Comparison of ENCODE assay signal across 10 cellular contexts in the genomic region with DNA sequence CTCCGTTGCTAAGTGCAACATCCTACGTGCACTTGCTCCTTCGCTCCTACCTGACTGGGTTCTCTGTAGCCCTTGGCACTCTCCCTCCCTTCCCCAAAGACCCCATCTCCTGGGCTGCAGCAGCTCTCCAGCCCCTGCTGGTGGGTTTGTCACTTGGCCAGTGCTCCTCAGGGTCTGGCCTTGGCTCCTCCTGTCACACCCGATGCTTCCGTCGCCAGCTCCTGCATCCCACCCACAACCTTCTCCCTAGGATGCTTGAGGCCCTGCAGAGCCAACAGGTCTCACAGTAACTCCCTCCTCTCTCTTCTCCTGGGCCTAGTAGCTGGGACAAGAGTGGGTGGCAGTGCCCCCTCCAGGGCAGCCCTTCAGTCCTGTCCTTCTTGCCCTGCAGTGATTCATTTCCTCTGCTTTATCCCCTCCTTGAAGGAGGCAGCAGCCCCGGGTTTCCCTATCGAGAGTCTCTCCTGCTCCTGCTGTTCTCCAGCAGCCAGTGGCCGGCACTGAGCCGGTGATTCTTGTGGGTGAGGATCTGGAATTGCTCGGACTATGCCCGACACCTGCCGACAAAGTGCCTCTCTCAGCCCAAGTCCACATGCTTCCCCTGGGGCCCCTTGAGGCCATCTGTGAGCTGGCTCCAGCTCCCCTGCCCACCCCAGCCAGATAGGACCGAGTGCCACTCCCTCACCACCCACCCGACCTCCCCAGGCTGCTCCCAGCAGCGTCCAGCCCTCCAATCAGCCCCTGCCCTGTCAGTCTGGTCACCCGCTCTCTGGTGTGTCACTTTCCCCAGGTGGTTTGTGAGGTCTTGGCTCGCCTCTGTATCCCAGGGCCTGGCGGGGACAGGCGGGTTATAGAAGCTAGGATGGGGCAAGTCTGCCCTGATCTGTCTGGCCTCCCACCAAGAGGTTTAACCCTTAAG. TPM values are rescaled to one million over a fixed set of nuclear protein-coding genes. Genes with fewer than 3 reads are reported as not detected.
DNase-seq lines count a peak whose midpoint lies in the region; ATAC-seq and TF ChIP-seq lines count a peak whose summit lies in the region.
"Had no signal": no experiment of that assay in that cellular context is flagged by ENCODE, and none has a peak within 500 bp of the region (broad histone marks: within the 10 kb centered on the region; RNA-seq: fewer than 3 reads in every experiment).

No MANE protein-coding gene starts in this region.

- no peak for ATAC-seq in HG02571 (IDR thresholded peaks at IDR 0.05; ENCODE audit: unreplicated experiment)

- H3K4me2 ChIP-seq in skeletal muscle satellite cell (ENCODE audit: low read length), result peak overlapping the region; percentile 50

- H3K9me3 ChIP-seq in skeletal muscle satellite cell (replicated peaks; ENCODE audit: low read length), result no peaks in the 10 kb centered on the region

- POLR2A ChIA-PET in activated CD4-positive, alpha-beta T cell treated with anti-CD3 and anti-CD28 coated beads, Interleukin-2, amount 10 ng/mL, durations not matched to agents 7 days and 5 days (lab: Charles Lee), result no interaction called here

- H3K27me3 ChIP-seq in skeletal muscle satellite cell (ENCODE audit: control insufficient read depth, insufficient read depth, low read length), result no peaks in the 10 kb centered on the region

- H3K27ac Mint-ChIP-seq in activated CD4-positive, alpha-beta T cell treated with anti-CD3 and anti-CD28 coated beads, Interleukin-2, amount 10 ng/mL, durations not matched to agents 7 days and 5 days, result peak overlapping the region; percentile 68
- H3K27ac Mint-ChIP-seq in activated CD4-positive, alpha-beta T cell treated with anti-CD3 and anti-CD28 coated beads, Interleukin-2, amount 10 ng/mL, durations not matched to agents 24 days and 14 days, result no peak overlapping the region

- H3K4me1 ChIP-seq in skeletal muscle satellite cell (ENCODE audit: control insufficient read depth, insufficient read depth, low read length), result peaks cover 49% of the 10 kb centered on the region

- no peak overlapping the region for H3K4me3 Mint-ChIP-seq in activated CD4-positive, alpha-beta T cell treated with anti-CD3 and anti-CD28 coated beads, Interleukin-2, amount 10 ng/mL, durations not matched to agents 7 days and 5 days
- H3K4me3 Mint-ChIP-seq in activated CD4-positive, alpha-beta T cell treated with anti-CD3 and anti-CD28 coated beads, Interleukin-2, amount 10 ng/mL, durations not matched to agents 24 days and 14 days, result no peak overlapping the region
- H3K4me3 Mint-ChIP-seq: natural killer cell treated with Interleukin-12 subunit alpha and Interleukin-12 subunit beta and Interleukin-15 and Interleukin-18, amount 100 ng/mL, for 72 hours had no signal

- H3K36me3 ChIP-seq in skeletal muscle satellite cell (ENCODE audit: insufficient read depth, low read length), result peaks cover 28% of the 10 kb centered on the region

- in situ Hi-C loops in G401 (cut with HindIII; ENCODE audit: low sequenced_read_pairs), result no loop called here

- H3K4me1 Mint-ChIP-seq in activated CD4-positive, alpha-beta T cell treated with anti-CD3 and anti-CD28 coated beads, Interleukin-2, amount 10 ng/mL, durations not matched to agents 7 days and 5 days, result no peaks in the 10 kb centered on the region
- no peaks in the 10 kb centered on the region for H3K4me1 Mint-ChIP-seq in activated CD4-positive, alpha-beta T cell treated with anti-CD3 and anti-CD28 coated beads, Interleukin-2, amount 10 ng/mL, durations not matched to agents 24 days and 14 days

- DNase-seq in activated CD4-positive, alpha-beta T cell treated with anti-CD3 and anti-CD28 coated beads, Interleukin-2, amount 10 ng/mL, durations not matched to agents 7 days and 5 days, result no peak
- no peak for DNase-seq in activated CD4-positive, alpha-beta T cell treated with anti-CD3 and anti-CD28 coated beads, Interleukin-2, amount 10 ng/mL, durations not matched to agents 24 days and 14 days
- DNase-seq in RPMI8226, result peak; percentile 32
- peak; percentile 24 for DNase-seq in fibroblast of the aortic adventitia (ENCODE audit: low read depth)
- no peak for DNase-seq in G401 (ENCODE audit: low spot score)
- no peak for DNase-seq in NCI-H1694 (lab: John Stamatoyannopoulos, UW)
- DNase-seq: GF-D8 had no signal

- TF ChIP-seq CTCF in fibroblast of the aortic adventitia (IDR thresholded peaks at IDR 0.05; ENCODE audit: insufficient read depth, low read length), result no peak

- H3K27me3 Mint-ChIP-seq in activated CD4-positive, alpha-beta T cell treated with anti-CD3 and anti-CD28 coated beads, Interleukin-2, amount 10 ng/mL, durations not matched to agents 7 days and 5 days, result peaks cover 6% of the 10 kb centered on the region
- peaks cover 2% of the 10 kb centered on the region for H3K27me3 Mint-ChIP-seq in activated CD4-positive, alpha-beta T cell treated with anti-CD3 and anti-CD28 coated beads, Interleukin-2, amount 10 ng/mL, durations not matched to agents 24 days and 14 days
- H3K27me3 Mint-ChIP-seq: natural killer cell treated with Interleukin-12 subunit alpha and Interleukin-12 subunit beta and Interleukin-15 and Interleukin-18, amount 100 ng/mL, for 72 hours had no signal

- peaks cover 11% of the 10 kb centered on the region for H3K36me3 Mint-ChIP-seq in activated CD4-positive, alpha-beta T cell treated with anti-CD3 and anti-CD28 coated beads, Interleukin-2, amount 10 ng/mL, durations not matched to agents 7 days and 5 days (ENCODE audit: low read depth)
- H3K36me3 Mint-ChIP-seq in activated CD4-positive, alpha-beta T cell treated with anti-CD3 and anti-CD28 coated beads, Interleukin-2, amount 10 ng/mL, durations not matched to agents 24 days and 14 days (ENCODE audit: low read depth), result peaks cover 15% of the 10 kb centered on the region
- H3K36me3 Mint-ChIP-seq: natural killer cell treated with Interleukin-12 subunit alpha and Interleukin-12 subunit beta and Interleukin-15 and Interleukin-18, amount 100 ng/mL, for 72 hours had no signal

- H3K9ac ChIP-seq in skeletal muscle satellite cell (ENCODE audit: low read depth, low read length), result peak overlapping the region; percentile 42

- CTCF ChIA-PET in activated CD4-positive, alpha-beta T cell treated with anti-CD3 and anti-CD28 coated beads, Interleukin-2, amount 10 ng/mL, durations not matched to agents 7 days and 5 days (lab: Charles Lee), result interaction anchor here (1.0 to 1.4 kb wide), 2 partner anchors 12 to 19 kb away, joined by 3 to 4 read pairs; no protein-coding TSS in a partner anchor

- H3K4me3 ChIP-seq in fibroblast of the aortic adventitia (ENCODE audit: low read depth, low read length) (no peak overlapping the region), skeletal muscle satellite cell (ENCODE audit: low read length) (no peak overlapping the region)

- intact Hi-C loops in activated CD4-positive, alpha-beta T cell treated with anti-CD3 and anti-CD28 coated beads, Interleukin-2, amount 10 ng/mL, durations not matched to agents 24 days and 14 days (cut with micrococcal nuclease), result no loop called here

- no peaks in the 10 kb centered on the region for H3K9me3 Mint-ChIP-seq in activated CD4-positive, alpha-beta T cell treated with anti-CD3 and anti-CD28 coated beads, Interleukin-2, amount 10 ng/mL, durations not matched to agents 7 days and 5 days
- no peaks in the 10 kb centered on the region for H3K9me3 Mint-ChIP-seq in activated CD4-positive, alpha-beta T cell treated with anti-CD3 and anti-CD28 coated beads, Interleukin-2, amount 10 ng/mL, durations not matched to agents 24 days and 14 days
- H3K9me3 Mint-ChIP-seq: natural killer cell treated with Interleukin-12 subunit alpha and Interleukin-12 subunit beta and Interleukin-15 and Interleukin-18, amount 100 ng/mL, for 72 hours had no signal

RNA-seq across cellular contexts. Expression of gene LITAFD, which starts 3.8 kb away (rescaled TPM):
- not detected for total RNA-seq in activated CD4-positive, alpha-beta T cell treated with anti-CD3 and anti-CD28 coated beads, Interleukin-2, amount 10 ng/mL, durations not matched to agents 7 days and 5 days
- total RNA-seq in activated CD4-positive, alpha-beta T cell treated with anti-CD3 and anti-CD28 coated beads, Interleukin-2, amount 10 ng/mL, durations not matched to agents 24 days and 14 days, result not detected in 2 replicates
- not detected in 2 replicates for total RNA-seq in fibroblast of the aortic adventitia (ENCODE audit: low replicate concordance)
- not detected in 2 replicates for total RNA-seq in skeletal muscle satellite cell (2012; rRNA removed)
- not detected in 2 replicates for total RNA-seq in G401 (2014; rRNA removed; shearing (Covaris generic))
- total RNA-seq: natural killer cell treated with Interleukin-12 subunit alpha and Interleukin-12 subunit beta and Interleukin-15 and Interleukin-18, amount 100 ng/mL, for 72 hours had no signal

RNA-seq across cellular contexts. Expression of gene CARHSP1, which starts 17.1 kb away (rescaled TPM):
- total RNA-seq in activated CD4-positive, alpha-beta T cell treated with anti-CD3 and anti-CD28 coated beads, Interleukin-2, amount 10 ng/mL, durations not matched to agents 7 days and 5 days, result 100 to 1,000 TPM; 172 to 189 TPM
- total RNA-seq in activated CD4-positive, alpha-beta T cell treated with anti-CD3 and anti-CD28 coated beads, Interleukin-2, amount 10 ng/mL, durations not matched to agents 24 days and 14 days, result 67.7 and 73.3 TPM in 2 replicates
- 66.5 and 68.3 TPM in 2 replicates for total RNA-seq in fibroblast of the aortic adventitia (ENCODE audit: low replicate concordance)
- total RNA-seq in skeletal muscle satellite cell (2012; rRNA removed), result 90.2 and 93.9 TPM in 2 replicates
- total RNA-seq in G401 (2014; rRNA removed; shearing (Covaris generic)), result 114 and 150 TPM in 2 replicates

Comparison
In these comparisons a context has a peak if more than half of its experiments do, and no peak if none do; other contexts are left out.
1. DNase-seq: peak in RPMI8226 (single experiment) and fibroblast of the aortic adventitia (single experiment); none in activated CD4-positive, alpha-beta T cell treated with anti-CD3 and anti-CD28 coated beads, Interleukin-2, amount 10 ng/mL, durations not matched to agents 7 days and 5 days (single experiment), activated CD4-positive, alpha-beta T cell treated with anti-CD3 and anti-CD28 coated beads, Interleukin-2, amount 10 ng/mL, durations not matched to agents 24 days and 14 days (single experiment), G401 (single experiment) and NCI-H1694 (single experiment).